Comparison of ENCODE assay signal across 18 cellular contexts in genomic region chr16:76194621-76195015, GRCh38.
DNase-seq lines count a peak whose midpoint lies in the region; ATAC-seq, FAIRE-seq and TF ChIP-seq lines count a peak whose summit lies in the region.
"Had no signal": no experiment of that assay in that cellular context is flagged by ENCODE, and none has a peak within 500 bp of the region (broad histone marks: within the 10 kb centered on the region; RNA-seq: fewer than 3 reads in every experiment).

No MANE protein-coding gene starts in this region.

- H3K27ac Mint-ChIP-seq in progenitor cell of endocrine pancreas: no peak overlapping the region
- H3K27ac Mint-ChIP-seq: activated CD4-positive, alpha-beta T cell treated with anti-CD3 and anti-CD28 coated beads, Interleukin-2, amount 10 ng/mL, durations not matched to agents 24 days and 14 days; activated naive CD8-positive, alpha-beta T cell treated with anti-CD3 and anti-CD28 coated beads, Interleukin-2, amount 50 U/mL, for 24 hours; activated T-cell treated with anti-CD3 and anti-CD28 coated beads, Interleukin-2, amount 50 U/mL, for 24 hours; natural killer cell had no signal

- FAIRE-seq in H1 (lab: Jason Lieb, UNC): no peak
- FAIRE-seq: A549 had no signal

- H3K23me2 ChIP-seq in H1 (ENCODE audit: low read depth, low read length): no peaks in the 10 kb centered on the region

- TF ChIP-seq EP300 in H1 (IDR thresholded peaks at IDR 0.05; ENCODE audit: borderline replicate concordance in 1 of 2, low read depth in 2 of 2, low read length in 2 of 2): no peak

- H3K27me3 ChIP-seq in H1 (replicated peaks in 1 of 4; ENCODE audit: control insufficient read depth in 3 of 4, extremely low read depth in 1 of 4, insufficient read depth in 3 of 4, low read length in 3 of 4): peaks cover 0 to 1% (median 0%) of the 10 kb centered on the region in 4 experiments; a peak in 1 of 7 replicates
- H3K27me3 ChIP-seq: gastrocnemius medialis, spleen had no signal

- intact Hi-C loops in left ventricle myocardium superior (cut with micrococcal nuclease) (no loop called here), cardiac septum (cut with DNase I) (no loop called here)

- DNase-seq in left ventricle myocardium superior: no peak
- no peak for DNase-seq in cardiac septum (ENCODE audit: low spot score)
- DNase-seq in H1 (ENCODE audit: low read depth in 1 of 2, low spot score in 2 of 2): no peak
- DNase-seq in medulla oblongata (ENCODE audit: extremely low spot score): peak; percentile 33
- DNase-seq in progenitor cell of endocrine pancreas (ENCODE audit: low spot score, unreplicated experiment): no peak
- DNase-seq in left lobe of liver (ENCODE audit: low spot score): no peak
- DNase-seq: activated CD4-positive, alpha-beta T cell treated with anti-CD3 and anti-CD28 coated beads, Interleukin-2, amount 10 ng/mL, durations not matched to agents 24 days and 14 days; activated naive CD8-positive, alpha-beta T cell treated with anti-CD3 and anti-CD28 coated beads, Interleukin-2, amount 50 U/mL, for 24 hours; activated T-cell treated with anti-CD3 and anti-CD28 coated beads, Interleukin-2, amount 50 U/mL, for 24 hours; gastrocnemius medialis; H7; natural killer cell; NCI-H2171 treated with DMSO at 0.1 percent for 48 hours; spleen; T-helper 2 cell had no signal

- ATAC-seq in left ventricle myocardium superior: peak; percentile 38
- ATAC-seq in GM18858 (IDR thresholded peaks at IDR 0.05; ENCODE audit: unreplicated experiment): no peak
- no peak for ATAC-seq in left lobe of liver
- no peak for ATAC-seq in GM18907 (IDR thresholded peaks at IDR 0.05; ENCODE audit: unreplicated experiment)
- ATAC-seq: A549; activated naive CD8-positive, alpha-beta T cell treated with anti-CD3 and anti-CD28 coated beads, Interleukin-2, amount 50 U/mL, for 24 hours; natural killer cell had no signal

- H3K9ac ChIP-seq in H1 (replicated peaks in 1 of 4; ENCODE audit: extremely low read depth in 1 of 4, low read depth in 3 of 4, low read length in 3 of 4): no peak overlapping the region

- H3K23ac ChIP-seq in H1 (ENCODE audit: insufficient read length): no peak overlapping the region

- H4K20me1 ChIP-seq in H1 (replicated peaks in 1 of 2; ENCODE audit: control insufficient read depth in 1 of 2, insufficient read depth in 2 of 2, low read length in 2 of 2): no peaks in the 10 kb centered on the region

- no peak for TF ChIP-seq RAD21 in H1 (IDR thresholded peaks at IDR 0.05 in 1 of 2, conservative IDR thresholded peaks at IDR 0.05 in 1 of 2; ENCODE audit: low read depth in 2 of 2, low read length in 2 of 2)

- H3K18ac ChIP-seq in H1 (ENCODE audit: extremely low read depth, low read length): no peak overlapping the region

- H3K9me3 ChIP-seq in H1 (ENCODE audit: insufficient read depth in 2 of 2, low read depth in 1 of 2, low read length in 1 of 2): no peaks in the 10 kb centered on the region
- H3K9me3 ChIP-seq: A549, gastrocnemius medialis had no signal

- H2BK5ac ChIP-seq in H1 (ENCODE audit: low read depth, low read length): no peak overlapping the region

- H2BK120ac ChIP-seq in H1 (replicated peaks; ENCODE audit: low read depth, low read length): no peak overlapping the region

- H2BK20ac ChIP-seq in H1 (ENCODE audit: low read length): no peak overlapping the region

- no peak overlapping the region for H4K8ac ChIP-seq in H1 (ENCODE audit: extremely low read depth, insufficient read depth, low read length)

- H3K4me1 Mint-ChIP-seq in progenitor cell of endocrine pancreas (ENCODE audit: low read depth): peaks cover 30% of the 10 kb centered on the region
- H3K4me1 Mint-ChIP-seq: activated CD4-positive, alpha-beta T cell treated with anti-CD3 and anti-CD28 coated beads, Interleukin-2, amount 10 ng/mL, durations not matched to agents 24 days and 14 days; activated naive CD8-positive, alpha-beta T cell treated with anti-CD3 and anti-CD28 coated beads, Interleukin-2, amount 50 U/mL, for 24 hours; natural killer cell had no signal

- H4K91ac ChIP-seq in H1 (replicated peaks; ENCODE audit: insufficient read length, low read length): no peak overlapping the region

- no peak overlapping the region for H3K4ac ChIP-seq in H1 (replicated peaks; ENCODE audit: insufficient read length, low read depth, low read length)

- no peak overlapping the region for H2AK5ac ChIP-seq in H1 (ENCODE audit: low read depth, low read length)

- TF ChIP-seq POLR2A in H1 (IDR thresholded peaks at IDR 0.05; ENCODE audit: control extremely low read depth in 1 of 2, low read depth in 2 of 2, low read length in 2 of 2): no peak

- no peak overlapping the region for H2BK12ac ChIP-seq in H1 (ENCODE audit: low read depth, low read length)

- H3K56ac ChIP-seq in H1 (replicated peaks; ENCODE audit: insufficient read length, low read depth, low read length): no peak overlapping the region

- no peak overlapping the region for H4K5ac ChIP-seq in H1 (ENCODE audit: insufficient read length, low read depth, low read length)

- H3K4me3 ChIP-seq in H1 (ENCODE audit: extremely low read depth in 1 of 4, insufficient read depth in 2 of 4, low read depth in 3 of 4, low read length in 4 of 4): no peak overlapping the region
- H3K4me3 ChIP-seq: A549, gastrocnemius medialis, spleen had no signal

- peaks cover 0 to 8% (median 2%) of the 10 kb centered on the region in 4 experiments; a peak in 2 of 7 replicates for H3K4me1 ChIP-seq in H1 (replicated peaks in 1 of 4; ENCODE audit: control insufficient read depth in 3 of 4, insufficient read depth in 4 of 4, low read length in 3 of 4)
- H3K4me1 ChIP-seq: A549, gastrocnemius medialis, spleen had no signal

- peak overlapping the region; percentile 20; the same call in 1 of the 2 replicates for H2AFZ ChIP-seq in H1 (ENCODE audit: low read length)

- 59% methylated on average over 2 of the region's 2 CpGs; no CpG with 5 or more reads in 1 of the 2 experiments for WGBS in H1 (ENCODE audit: extremely low coverage in 1 of 2, insufficient coverage in 1 of 2, insufficient read length in 1 of 2, insufficient replicate concordance in 2 of 2, low coverage in 1 of 2, low lambda C conversion rate in 2 of 2, missing lambda C conversion rate in 1 of 2), 2 experiments

- H3K4me2 ChIP-seq in H1 (ENCODE audit: insufficient read depth in 1 of 2, low read depth in 2 of 2, low read length in 2 of 2): no peak overlapping the region
- H3K4me2 ChIP-seq: A549 had no signal

- no peak overlapping the region for H3K14ac ChIP-seq in H1 (ENCODE audit: insufficient read length)

- H3K79me1 ChIP-seq in H1 (ENCODE audit: low read depth, low read length): no peaks in the 10 kb centered on the region

- H3K9me3 Mint-ChIP-seq in progenitor cell of endocrine pancreas (ENCODE audit: low read depth): no peaks in the 10 kb centered on the region
- H3K9me3 Mint-ChIP-seq: activated naive CD8-positive, alpha-beta T cell treated with anti-CD3 and anti-CD28 coated beads, Interleukin-2, amount 50 U/mL, for 24 hours; activated T-cell treated with anti-CD3 and anti-CD28 coated beads, Interleukin-2, amount 50 U/mL, for 24 hours had no signal

- CTCF ChIA-PET in H1 (lab: Charles Lee; ENCODE audit: partially characterized antibody): no interaction called here

- H2BK15ac ChIP-seq in H1 (ENCODE audit: low read length): no peak overlapping the region

- no peaks in the 10 kb centered on the region for H3K36me3 ChIP-seq in H1 (ENCODE audit: control insufficient read depth in 2 of 4, insufficient read depth in 4 of 4, low read length in 3 of 4)
- H3K36me3 ChIP-seq: gastrocnemius medialis, spleen had no signal

- H3K27ac ChIP-seq in H1 (ENCODE audit: low read depth, low read length): no peak overlapping the region
- H3K27ac ChIP-seq: A549, gastrocnemius medialis, spleen had no signal

- no peaks in the 10 kb centered on the region for H3K79me2 ChIP-seq in H1 (ENCODE audit: control insufficient read depth in 1 of 2, insufficient read depth in 2 of 2, low read length in 2 of 2)

- no peak overlapping the region for H3K4me3 Mint-ChIP-seq in progenitor cell of endocrine pancreas (ENCODE audit: low read depth)
- H3K4me3 Mint-ChIP-seq: activated CD4-positive, alpha-beta T cell treated with anti-CD3 and anti-CD28 coated beads, Interleukin-2, amount 10 ng/mL, durations not matched to agents 24 days and 14 days; activated naive CD8-positive, alpha-beta T cell treated with anti-CD3 and anti-CD28 coated beads, Interleukin-2, amount 50 U/mL, for 24 hours; activated T-cell treated with anti-CD3 and anti-CD28 coated beads, Interleukin-2, amount 50 U/mL, for 24 hours; natural killer cell had no signal

- no peaks in the 10 kb centered on the region for H3K36me3 Mint-ChIP-seq in progenitor cell of endocrine pancreas (ENCODE audit: insufficient read depth)
- H3K36me3 Mint-ChIP-seq: natural killer cell had no signal

- TF ChIP-seq CTCF in H1 (IDR thresholded peaks at IDR 0.05; ENCODE audit: control extremely low read depth in 1 of 3, insufficient read depth in 1 of 3, low read depth in 1 of 3, low read length in 3 of 3) (no peak), progenitor cell of endocrine pancreas (IDR thresholded peaks at IDR 0.05; ENCODE audit: unreplicated experiment) (no peak)

- POLR2A ChIA-PET in H1 (lab: Charles Lee; ENCODE audit: partially characterized antibody): no interaction called here

- H3K27me3 Mint-ChIP-seq in progenitor cell of endocrine pancreas: peaks cover 2% of the 10 kb centered on the region
- H3K27me3 Mint-ChIP-seq: activated CD4-positive, alpha-beta T cell treated with anti-CD3 and anti-CD28 coated beads, Interleukin-2, amount 10 ng/mL, durations not matched to agents 24 days and 14 days; activated naive CD8-positive, alpha-beta T cell treated with anti-CD3 and anti-CD28 coated beads, Interleukin-2, amount 50 U/mL, for 24 hours; activated T-cell treated with anti-CD3 and anti-CD28 coated beads, Interleukin-2, amount 50 U/mL, for 24 hours had no signal

TF ChIP-seq in H1, 55 proteins besides CTCF, POLR2A, EP300 and RAD21:
- TF ChIP-seq MAFK (IDR thresholded peaks at IDR 0.05; ENCODE audit: low read depth, low read length) (peak; percentile 46; the same call in 1 of the 2 replicates), HDAC6 (IDR thresholded peaks at IDR 0.05; ENCODE audit: low read depth, low read length) (no peak), PHF8 (conservative IDR thresholded peaks at IDR 0.05; ENCODE audit: low read depth, low read length) (no peak), BACH1 (IDR thresholded peaks at IDR 0.05; ENCODE audit: low read length) (peak; percentile 65; the same call in 1 of the 2 replicates)
